37 cellular contexts compared by ENCODE assay signal in the genomic region with DNA sequence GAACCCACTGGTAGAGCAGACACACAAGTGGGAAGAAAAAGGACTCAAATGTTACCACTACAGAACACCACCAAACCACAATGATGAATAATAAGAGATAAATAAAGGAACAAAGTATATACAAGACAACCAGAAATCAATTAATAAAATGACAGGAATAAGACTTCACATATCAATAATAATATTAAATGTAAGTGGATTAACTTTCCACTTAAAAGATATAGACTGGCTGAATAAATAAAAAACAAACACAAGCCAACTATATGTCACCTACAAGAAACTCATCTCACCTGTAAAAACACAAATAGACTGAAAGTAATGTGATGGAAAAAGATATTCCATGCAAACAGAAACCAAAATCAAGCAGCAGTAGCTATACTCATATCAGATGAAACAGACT. TPM values are rescaled to one million over a fixed set of nuclear protein-coding genes. Genes with fewer than 3 reads are reported as not detected.
A peak's percentile ranks its signal among the peaks of the same experiment; 100 is the strongest.
DNase-seq lines count a peak whose midpoint lies in the region; ATAC-seq, FAIRE-seq and TF ChIP-seq lines count a peak whose summit lies in the region.
"Had no signal": no experiment of that assay in that cellular context is flagged by ENCODE, and none has a peak within 500 bp of the region (broad histone marks: within the 10 kb centered on the region; RNA-seq: fewer than 3 reads in every experiment).

No MANE protein-coding gene starts in this region.

- H3K4me3 ChIP-seq in HEK293 (ENCODE audit: low read depth, low read length) (no peak overlapping the region), K562 (no peak overlapping the region)
- H3K4me3 ChIP-seq: A549; BLaER1; BLaER1 treated with 17β-estradiol and CSF1 and Interleukin-3, amounts not matched to agents 10 nM and 100 nM had no signal

- no peak for TF ChIP-seq CTCF in HEK293 (tag by site-specific recombination; IDR thresholded peaks at IDR 0.05)
- no peak for TF ChIP-seq CTCF in K562 (IDR thresholded peaks at IDR 0.05 in 2 of 3, conservative IDR thresholded peaks at IDR 0.05 in 1 of 3; ENCODE audit: insufficient read depth in 2 of 3, low read depth in 1 of 3, low read length in 3 of 3)
- TF ChIP-seq CTCF in GM13977 (IDR thresholded peaks at IDR 0.05; ENCODE audit: extremely low read depth, insufficient read depth, missing control alignments), result no peak

- no peaks in the 10 kb centered on the region for H3K79me2 ChIP-seq in K562 (ENCODE audit: control insufficient read depth, insufficient read depth, low read length)

- CTCF ChIA-PET in HEK293 (lab: Yijun Ruan, JAX) (interaction anchor here (1.4 kb wide), 1 partner anchor 13 kb away, joined by 4 read pairs; no protein-coding TSS in a partner anchor), K562 (lab: Yijun Ruan, JAX; ENCODE audit: low intra/inter-chr PET ratio) (no interaction called here)

- no peaks in the 10 kb centered on the region for H3K36me3 ChIP-seq in HEK293 (ENCODE audit: control insufficient read depth in 2 of 2, insufficient read depth in 1 of 2, low read length in 2 of 2)
- H3K36me3 ChIP-seq in K562 (ENCODE audit: control insufficient read depth, insufficient read depth, low read length), result no peaks in the 10 kb centered on the region
- H3K36me3 ChIP-seq: BE2C; BLaER1; BLaER1 treated with 17β-estradiol and CSF1 and Interleukin-3, amounts not matched to agents 10 nM and 100 nM had no signal

- H3K4me1 ChIP-seq in HEK293 (ENCODE audit: control insufficient read depth, insufficient read depth, low read length) (no peaks in the 10 kb centered on the region), K562 (replicated peaks in 1 of 2; ENCODE audit: control insufficient read depth in 2 of 2, insufficient read depth in 2 of 2, low read length in 2 of 2) (no peaks in the 10 kb centered on the region)
- H3K4me1 ChIP-seq: A549; BE2C; BLaER1; BLaER1 treated with 17β-estradiol and CSF1 and Interleukin-3, amounts not matched to agents 10 nM and 100 nM had no signal

- H3K9me3 ChIP-seq in HEK293 (ENCODE audit: control insufficient read depth, insufficient read depth, low read depth, low read length) (no peaks in the 10 kb centered on the region), K562 (replicated peaks; ENCODE audit: control insufficient read depth, insufficient read depth, low read depth, low read length) (no peaks in the 10 kb centered on the region; the same call in 1 of the 2 replicates)
- H3K9me3 ChIP-seq: BE2C had no signal

- no peak for TF ChIP-seq EP300 in K562 (IDR thresholded peaks at IDR 0.05; ENCODE audit: low read length)

- intact Hi-C loops in K562 (cut with micrococcal nuclease), result no loop called here

- no peaks in the 10 kb centered on the region for H4K20me1 ChIP-seq in K562 (replicated peaks; ENCODE audit: control insufficient read depth, insufficient read depth, low read length)
- H4K20me1 ChIP-seq: BLaER1; BLaER1 treated with 17β-estradiol and CSF1 and Interleukin-3, amounts not matched to agents 10 nM and 100 nM had no signal

- ATAC-seq in K562, result no peak
- no peak for ATAC-seq in HG02759 (IDR thresholded peaks at IDR 0.05; ENCODE audit: unreplicated experiment)
- ATAC-seq: A549; CD8-positive, alpha-beta T cell had no signal

- DNase-seq in GM18507 (ENCODE audit: extremely low spot score, insufficient read length, low read depth), result no peak
- no peak for DNase-seq in K562 (ENCODE audit: extremely low read depth in 1 of 4, low spot score in 3 of 4)
- no peak for DNase-seq in GM13977 (ENCODE audit: low spot score)
- DNase-seq in superior temporal gyrus (ENCODE audit: extremely low spot score), result no peak
- DNase-seq: 8988T; ACHN; AML-193; BE2C; C1 segment of cervical spinal cord; Caco-2; Calu3; CD4-positive, alpha-beta memory T cell; CD4-positive, alpha-beta T cell; CD4-positive, CD25-positive, alpha-beta regulatory T cell; CD8-positive, alpha-beta memory T cell; CD8-positive, alpha-beta T cell; COR-L47; DMS 273 treated with DMSO at 0.1 percent for 48 hours; DMS153; DMS53; DMS79; DMS79 treated with DMSO at 0.1 percent for 48 hours; DND-41; EL had no signal

- H2AFZ ChIP-seq in K562 (ENCODE audit: low read depth, low read length), result no peak overlapping the region

- FAIRE-seq in GM18507 (lab: Jason Lieb, UNC) (peak; percentile 31), K562 (lab: Jason Lieb, UNC) (peak; percentile 23)
- FAIRE-seq: A204.1, A549, D721Med had no signal

- no peak overlapping the region for H3K4me2 ChIP-seq in K562 (ENCODE audit: insufficient read depth, low read length)
- H3K4me2 ChIP-seq: A549; BLaER1; BLaER1 treated with 17β-estradiol and CSF1 and Interleukin-3, amounts not matched to agents 10 nM and 100 nM had no signal

- in situ Hi-C loops in K562 (cut with MboI) (no loop called here), GM13977 (cut with MboI; ENCODE audit: low pct_unique_long_range_greater_than_20kb, low sequenced_read_pairs, unreplicated experiment) (no loop called here)

- no peaks in the 10 kb centered on the region for H3K9me1 ChIP-seq in K562 (ENCODE audit: control insufficient read depth, insufficient read depth, low read length)

- TF ChIP-seq POLR2A in K562 (conservative IDR thresholded peaks at IDR 0.05), result no peak

- no peak overlapping the region for H3K27ac ChIP-seq in HEK293 (ENCODE audit: extremely low read depth, low read depth, low read length)
- no peak overlapping the region for H3K27ac ChIP-seq in K562 (ENCODE audit: extremely low read depth, low read depth, low read length)
- H3K27ac ChIP-seq: 22Rv1; A549; BLaER1; BLaER1 treated with 17β-estradiol and CSF1 and Interleukin-3, amounts not matched to agents 10 nM and 100 nM; C4-2B had no signal

- no TSS peak for BruUV-seq in K562 (replicated peaks; lab: Mats Ljungman, UMichigan)

- H3K27me3 ChIP-seq in K562 (ENCODE audit: control insufficient read depth in 2 of 2, insufficient read depth in 2 of 2, low read length in 2 of 2), result peaks cover 3 to 13% of the 10 kb centered on the region in 2 experiments; a peak in 4 of 5 replicates
- H3K27me3 ChIP-seq: BE2C, BLaER1 had no signal

- POLR2A ChIA-PET in HEK293 (lab: Yijun Ruan, JAX), result no interaction called here
- POLR2A ChIA-PET in K562 (lab: Yijun Ruan, JAX), result no interaction called here

- no peak for TF ChIP-seq RAD21 in K562 (CRISPR knock-in tag; conservative IDR thresholded peaks at IDR 0.05 in 1 of 2, IDR thresholded peaks at IDR 0.05 in 1 of 2)

- H3K9ac ChIP-seq in K562 (ENCODE audit: insufficient read depth in 1 of 2, low read depth in 2 of 2, low read length in 2 of 2), result no peak overlapping the region
- H3K9ac ChIP-seq: BLaER1; BLaER1 treated with 17β-estradiol and CSF1 and Interleukin-3, amounts not matched to agents 10 nM and 100 nM had no signal

TF ChIP-seq in HEK293, 187 proteins besides CTCF, POLR2A, EP300 and RAD21:
- TF ChIP-seq SETDB1 (IDR thresholded peaks at IDR 0.05; ENCODE audit: insufficient read length, low read length), result peak; percentile 37
- TF ChIP-seq SCRT1 (tag by site-specific recombination; IDR thresholded peaks at IDR 0.05; ENCODE audit: borderline replicate concordance), result no peak
TF ChIP-seq in HEK293: peak in this region for 1.

TF ChIP-seq in K562, 482 proteins besides CTCF, POLR2A, EP300 and RAD21:
- TF ChIP-seq FOXJ3 (CRISPR knock-in tag; IDR thresholded peaks at IDR 0.05) (no peak), ZNF507 (tag; conservative IDR thresholded peaks at IDR 0.05) (peak; percentile 96)

RNA-seq across cellular contexts. Expression of a gene that starts 6.9 kb away (rescaled TPM):
- total RNA-seq in K562 (2011; cell fraction: chromatin; rRNA removed; ENCODE audit: low replicate concordance), result not detected in 2 replicates
- not detected in 2 replicates for total RNA-seq in K562 (2011; cell fraction: nucleolus; rRNA removed)
- total RNA-seq in K562 (2011; cell fraction: nucleoplasm; rRNA removed), result not detected in 2 replicates
- total RNA-seq in K562 (2014; rRNA removed), result not detected in 2 replicates
- total RNA-seq in K562 (2014; rRNA removed; fragmentation: Illumina TruSeq; extraction: Trizol), result not detected in 2 replicates
- not detected in 2 replicates for total RNA-seq in K562 (2015; rRNA removed; fragmentation: Illumina TruSeq; extraction: Trizol)
- total RNA-seq in K562 (2021), result not detected in 2 replicates
- not detected in 2 replicates for polyA plus RNA-seq in K562 (2011; rRNA removed)
- not detected in 2 replicates for polyA plus RNA-seq in K562 (2011; cell fraction: cytosol; rRNA removed)
- polyA plus RNA-seq in K562 (2011; cell fraction: nucleus; rRNA removed), result not detected in 2 replicates
- polyA plus RNA-seq in K562 (2012), result 0.01 TPM in 1 of 2 replicates, not detected in the other
- not detected in 2 replicates for polyA plus RNA-seq in K562 (2014; fragmentation: Illumina TruSeq; extraction: Trizol)
- polyA plus RNA-seq in K562 (2014; fragmentation: Nextera tagmentation; extraction: Ambion mirVana), result not detected
- not detected in 2 replicates for polyA plus RNA-seq in K562 (2014; rRNA removed)
- not detected in 2 replicates for polyA minus RNA-seq in K562 (2011; rRNA and poly(A)+ RNA removed)
- polyA minus RNA-seq in K562 (2011; cell fraction: cytosol; rRNA and poly(A)+ RNA removed), result not detected in 2 replicates
- not detected in 2 replicates for polyA minus RNA-seq in K562 (2011; cell fraction: nucleus; rRNA and poly(A)+ RNA removed)
- total RNA-seq: A172; A673; Caco-2; CD4-positive, CD25-positive, alpha-beta regulatory T cell had no signal
- polyA plus RNA-seq: AG04450; CD14-positive monocyte; CD4-positive, CD25-positive, alpha-beta regulatory T cell had no signal

RNA-seq across cellular contexts. Expression of a gene that starts 46.9 kb away (rescaled TPM):
- 6.1 and 7.8 TPM in 2 replicates for total RNA-seq in K562 (2011; cell fraction: chromatin; rRNA removed; ENCODE audit: low replicate concordance)
- total RNA-seq in K562 (2011; cell fraction: nucleolus; rRNA removed), result 3.8 and 4.2 TPM in 2 replicates
- 6.6 and 7.6 TPM in 2 replicates for total RNA-seq in K562 (2011; cell fraction: nucleoplasm; rRNA removed)
- total RNA-seq in K562 (2014; rRNA removed) (11.9 TPM in 2 replicates), K562 (2014; rRNA removed; fragmentation: Illumina TruSeq; extraction: Trizol) (16.5 and 16.9 TPM in 2 replicates), K562 (2015; rRNA removed; fragmentation: Illumina TruSeq; extraction: Trizol) (12.3 and 14.7 TPM in 2 replicates), K562 (2021) (14.0 and 15.5 TPM in 2 replicates)
- polyA plus RNA-seq in K562 (2011; rRNA removed) (5.3 and 9.9 TPM in 2 replicates), K562 (2014; fragmentation: Illumina TruSeq; extraction: Trizol) (13.4 and 14.9 TPM in 2 replicates), K562 (2014; fragmentation: Nextera tagmentation; extraction: Ambion mirVana) (1 to 10 TPM; 4.4 to 6.1 TPM), K562 (2014; rRNA removed) (12.3 and 15.0 TPM in 2 replicates)
- polyA plus RNA-seq in K562 (2011; cell fraction: cytosol; rRNA removed), result 2.7 and 3.8 TPM in 2 replicates
- 2.2 and 2.9 TPM in 2 replicates for polyA plus RNA-seq in K562 (2011; cell fraction: nucleus; rRNA removed)
- 14.3 and 25.6 TPM in 2 replicates for polyA plus RNA-seq in K562 (2012)
- 8.1 and 11.2 TPM in 2 replicates for polyA minus RNA-seq in K562 (2011; rRNA and poly(A)+ RNA removed)
- polyA minus RNA-seq in K562 (2011; cell fraction: cytosol; rRNA and poly(A)+ RNA removed), result 3.4 and 5.2 TPM in 2 replicates
- polyA minus RNA-seq in K562 (2011; cell fraction: nucleus; rRNA and poly(A)+ RNA removed), result 2.7 and 3.3 TPM in 2 replicates
